Comparison of ENCODE assay signal across 25 cellular contexts in genomic region chr9:38119570-38119969, GRCh38. TPM values are rescaled to one million over a fixed set of nuclear protein-coding genes. Genes with fewer than 3 reads are reported as not detected.
DNase-seq lines count a peak whose midpoint lies in the region; ATAC-seq, FAIRE-seq and TF ChIP-seq lines count a peak whose summit lies in the region.
"Had no signal": no experiment of that assay in that cellular context is flagged by ENCODE, and none has a peak within 500 bp of the region (broad histone marks: within the 10 kb centered on the region; RNA-seq: fewer than 3 reads in every experiment).

No MANE protein-coding gene starts in this region.

- no peak overlapping the region for H2BK5ac ChIP-seq in mesendoderm (ENCODE audit: low read length)

- H3K36me3 Mint-ChIP-seq in activated CD4-positive, alpha-beta memory T cell treated with anti-CD3 and anti-CD28 coated beads, Interleukin-2, amount 10 ng/mL, durations not matched to agents 7 days and 5 days (ENCODE audit: low read depth): no peaks in the 10 kb centered on the region
- H3K36me3 Mint-ChIP-seq: activated naive CD8-positive, alpha-beta T cell had no signal

- H3K4me3 Mint-ChIP-seq in activated CD4-positive, alpha-beta memory T cell treated with anti-CD3 and anti-CD28 coated beads, Interleukin-2, amount 10 ng/mL, durations not matched to agents 7 days and 5 days: no peak overlapping the region
- H3K4me3 Mint-ChIP-seq: activated CD4-positive, alpha-beta T cell treated with anti-CD3 and anti-CD28 coated beads, Interleukin-2, amount 10 ng/mL, durations not matched to agents 7 days and 5 days; activated naive CD8-positive, alpha-beta T cell; dendritic cell treated with granulocyte-macrophage colony-stimulating factor and Interleukin-4, amounts not matched to agents 40 ng/mL and 50 ng/mL, for 4 days had no signal

- TF ChIP-seq CTCF in A549 (IDR thresholded peaks at IDR 0.05) (no peak), bronchial epithelial cell (IDR thresholded peaks at IDR 0.05; ENCODE audit: insufficient read depth, low read length, severe bottlenecking) (no peak)

- H3K4me2 ChIP-seq in A549: peak overlapping the region; percentile 29; the same call in 1 of the 3 replicates
- H3K4me2 ChIP-seq in mesendoderm (ENCODE audit: low read length): no peak overlapping the region

- no peak overlapping the region for H2BK120ac ChIP-seq in mesendoderm (ENCODE audit: low read depth, low read length)

- DNase-seq in A549 (ENCODE audit: low read depth in 1 of 2, low spot score in 1 of 2) (peak; percentile 16 to 31), Daoy (ENCODE audit: low read depth) (peak; percentile 42), NCI-H69 (lab: John Stamatoyannopoulos, UW) (peak; percentile 77), bronchial epithelial cell (ENCODE audit: low read depth) (peak; percentile 79), DMS114 treated with DMSO at 0.1 percent for 48 hours (lab: John Stamatoyannopoulos, UW; ENCODE audit: unreplicated experiment) (no peak), mesendoderm (no peak)
- no peak for DNase-seq in activated CD4-positive, alpha-beta memory T cell treated with anti-CD3 and anti-CD28 coated beads, Interleukin-2, amount 10 ng/mL, durations not matched to agents 7 days and 5 days
- DNase-seq: activated CD4-positive, alpha-beta T cell treated with anti-CD3 and anti-CD28 coated beads, Interleukin-2, amount 10 ng/mL, durations not matched to agents 7 days and 5 days; caudate nucleus; mesenchymal stem cell; MM.1S; NCI-H1436 treated with DMSO at 0.1 percent for 48 hours; NCI-H446; sigmoid colon; stimulated activated naive CD4-positive, alpha-beta T cell treated with Interleukin-2 at 50 U/mL for 16 hours; T-helper 9 cell; testis; uterus had no signal

- no peaks in the 10 kb centered on the region for H3K36me3 ChIP-seq in bronchial epithelial cell (ENCODE audit: control insufficient read depth, insufficient read depth, low read length)
- H3K36me3 ChIP-seq in mesendoderm (ENCODE audit: control insufficient read depth, insufficient read depth, low read length): no peaks in the 10 kb centered on the region
- H3K36me3 ChIP-seq: ascending aorta, prostate gland, sigmoid colon, uterus had no signal

- H3K9me3 ChIP-seq in A549: no peaks in the 10 kb centered on the region
- H3K9me3 ChIP-seq: ascending aorta, prostate gland, sigmoid colon, testis, uterus had no signal

- TF ChIP-seq POLR2A in A549 (IDR thresholded peaks at IDR 0.05; ENCODE audit: low read length): no peak

- no peak for TF ChIP-seq RAD21 in A549 (conservative IDR thresholded peaks at IDR 0.05 in 1 of 2, IDR thresholded peaks at IDR 0.05 in 1 of 2)

- no peak overlapping the region for H3K9ac ChIP-seq in mesendoderm (ENCODE audit: low read length)

- no peaks in the 10 kb centered on the region for H3K79me2 ChIP-seq in mesendoderm (ENCODE audit: control insufficient read depth, insufficient read depth, low read length)

- no peak overlapping the region for H3K27ac ChIP-seq in A549
- no peak overlapping the region for H3K27ac ChIP-seq in mesendoderm (ENCODE audit: low read depth, low read length)
- H3K27ac ChIP-seq: ascending aorta, C4-2B, prostate gland, sigmoid colon, testis, uterus had no signal

- FAIRE-seq in A549 (lab: Jason Lieb, UNC) (no peak), bronchial epithelial cell (lab: Jason Lieb, UNC) (no peak)
- FAIRE-seq: endometrium had no signal

- TF ChIP-seq EP300 in A549 (IDR thresholded peaks at IDR 0.05): no peak

- no peaks in the 10 kb centered on the region for H3K4me1 Mint-ChIP-seq in activated CD4-positive, alpha-beta memory T cell treated with anti-CD3 and anti-CD28 coated beads, Interleukin-2, amount 10 ng/mL, durations not matched to agents 7 days and 5 days
- H3K4me1 Mint-ChIP-seq: activated CD4-positive, alpha-beta T cell treated with anti-CD3 and anti-CD28 coated beads, Interleukin-2, amount 10 ng/mL, durations not matched to agents 7 days and 5 days had no signal

- H3K56ac ChIP-seq in mesendoderm (ENCODE audit: low read length): no peak overlapping the region

- peak in 1 of 2 experiments; percentile 50; a peak in 2 of 6 replicates for ATAC-seq in A549
- ATAC-seq in GM21723 (IDR thresholded peaks at IDR 0.05; ENCODE audit: unreplicated experiment): no peak

- H3K23ac ChIP-seq in mesendoderm (ENCODE audit: low read length): no peak overlapping the region

- WGBS in A549 (ENCODE audit: missing lambda C conversion rate): 1% methylated on average over 3 of the region's 3 CpGs
- WGBS in mesendoderm (ENCODE audit: extremely low coverage, insufficient coverage, low lambda C conversion rate): no CpG with 5 or more reads among the region's 3 CpGs

- POLR2A ChIA-PET in A549 (lab: Yijun Ruan, JAX): no interaction called here
- POLR2A ChIA-PET in activated CD4-positive, alpha-beta memory T cell treated with anti-CD3 and anti-CD28 coated beads, Interleukin-2, amount 10 ng/mL, durations not matched to agents 7 days and 5 days (lab: Charles Lee): no interaction called here

- H2BK15ac ChIP-seq in mesendoderm (replicated peaks; ENCODE audit: low read depth): no peak overlapping the region

- H3K4me1 ChIP-seq in A549 (peaks cover 9% of the 10 kb centered on the region; the same call in 2 of the 3 replicates), mesendoderm (ENCODE audit: control insufficient read depth, low read depth, low read length) (no peaks in the 10 kb centered on the region)
- H3K4me1 ChIP-seq: ascending aorta, prostate gland, sigmoid colon, testis, uterus had no signal

- H3K27ac Mint-ChIP-seq in activated CD4-positive, alpha-beta memory T cell treated with anti-CD3 and anti-CD28 coated beads, Interleukin-2, amount 10 ng/mL, durations not matched to agents 7 days and 5 days: no peak overlapping the region
- H3K27ac Mint-ChIP-seq: activated CD4-positive, alpha-beta T cell treated with anti-CD3 and anti-CD28 coated beads, Interleukin-2, amount 10 ng/mL, durations not matched to agents 7 days and 5 days; activated naive CD8-positive, alpha-beta T cell; dendritic cell treated with granulocyte-macrophage colony-stimulating factor and Interleukin-4, amounts not matched to agents 40 ng/mL and 50 ng/mL, for 4 days had no signal

- no peak overlapping the region for H3K4ac ChIP-seq in mesendoderm (ENCODE audit: low read depth, low read length)

- H3K27me3 ChIP-seq in bronchial epithelial cell (ENCODE audit: control insufficient read depth, insufficient read depth, low read length): peaks cover 6% of the 10 kb centered on the region
- no peaks in the 10 kb centered on the region for H3K27me3 ChIP-seq in mesendoderm (ENCODE audit: insufficient read depth, low read length, poor library complexity)
- H3K27me3 ChIP-seq: ascending aorta, sigmoid colon, testis, uterus had no signal

- H4K8ac ChIP-seq in mesendoderm (ENCODE audit: low read depth, low read length): no peak overlapping the region

- no peaks in the 10 kb centered on the region for H3K9me3 Mint-ChIP-seq in activated CD4-positive, alpha-beta memory T cell treated with anti-CD3 and anti-CD28 coated beads, Interleukin-2, amount 10 ng/mL, durations not matched to agents 7 days and 5 days
- H3K9me3 Mint-ChIP-seq: activated CD4-positive, alpha-beta T cell treated with anti-CD3 and anti-CD28 coated beads, Interleukin-2, amount 10 ng/mL, durations not matched to agents 7 days and 5 days; dendritic cell treated with granulocyte-macrophage colony-stimulating factor and Interleukin-4, amounts not matched to agents 40 ng/mL and 50 ng/mL, for 4 days had no signal

- CTCF ChIA-PET in A549 (lab: Yijun Ruan, JAX): interaction anchor here (1.2 to 1.3 kb wide), 3 partner anchors 18 to 206 kb away, joined by 3 to 7 read pairs (median 5); no protein-coding TSS in a partner anchor
- CTCF ChIA-PET in activated CD4-positive, alpha-beta memory T cell treated with anti-CD3 and anti-CD28 coated beads, Interleukin-2, amount 10 ng/mL, durations not matched to agents 7 days and 5 days (lab: Charles Lee): no interaction called here

- H4K5ac ChIP-seq in mesendoderm (ENCODE audit: low read length): no peak overlapping the region

- H3K79me1 ChIP-seq in mesendoderm (ENCODE audit: low read length): no peaks in the 10 kb centered on the region

- H3K4me3 ChIP-seq in A549: no peak overlapping the region
- H3K4me3 ChIP-seq in bronchial epithelial cell (ENCODE audit: low read depth, low read length): no peak overlapping the region
- H3K4me3 ChIP-seq in mesendoderm (ENCODE audit: low read length): no peak overlapping the region
- H3K4me3 ChIP-seq: ascending aorta, prostate gland, sigmoid colon, testis, uterus had no signal

- peaks cover 13% of the 10 kb centered on the region for H3K27me3 Mint-ChIP-seq in activated CD4-positive, alpha-beta memory T cell treated with anti-CD3 and anti-CD28 coated beads, Interleukin-2, amount 10 ng/mL, durations not matched to agents 7 days and 5 days

- H3K18ac ChIP-seq in mesendoderm (ENCODE audit: low read length): no peak overlapping the region

- H2AK5ac ChIP-seq in mesendoderm (ENCODE audit: low read length): no peak overlapping the region

TF ChIP-seq in A549, 52 proteins besides CTCF, POLR2A, EP300 and RAD21 (continues in another document):
- TF ChIP-seq BHLHE40 (IDR thresholded peaks at IDR 0.05; ENCODE audit: low read depth, low read length) (no peak), FOSL2 (IDR thresholded peaks at IDR 0.05) (no peak), FOSL2 (CRISPR knock-in tag; IDR thresholded peaks at IDR 0.05) (peak; percentile 47; the same call in 1 of the 2 replicates), GATA3 (IDR thresholded peaks at IDR 0.05; ENCODE audit: borderline replicate concordance) (0 out of 2 replicates have a peak, but pooled peaks have one; percentile 24), MAFK (IDR thresholded peaks at IDR 0.05; ENCODE audit: partially characterized antibody) (no peak)

RNA-seq across cellular contexts. Expression of gene SHB, which starts 50.5 kb away (rescaled TPM):
- polyA plus RNA-seq in A549 (2011; rRNA removed) (15.4 and 16.4 TPM in 2 replicates), A549 (2017; fragmentation: RNase III; extraction: RNeasy Plus Mini Kit Qiagen cat#74134 plus additional on column Dnase treatment) (21.6 to 22.4 TPM (median 22.0 TPM) in 3 replicates)
- 20.9 and 25.8 TPM in 2 replicates for polyA plus RNA-seq in A549 (2012; cell fraction: cytosol; rRNA removed)
- polyA plus RNA-seq in A549 (2012; cell fraction: nucleus; rRNA removed): 18.9 and 20.7 TPM in 2 replicates
- 23.8 and 23.9 TPM in 2 replicates for polyA minus RNA-seq in A549 (2011; rRNA and poly(A)+ RNA removed)
- total RNA-seq in Daoy (2014; rRNA removed; shearing (Covaris generic)): 27.0 and 27.4 TPM in 2 replicates
- total RNA-seq in bronchial epithelial cell: 14.5 and 16.6 TPM in 2 replicates
- polyA plus RNA-seq in mesendoderm (2013, experiment 1 of 2): 13.4 TPM
- 13.5 TPM for polyA plus RNA-seq in mesendoderm (2013, experiment 2 of 2)
- total RNA-seq in activated CD4-positive, alpha-beta memory T cell treated with anti-CD3 and anti-CD28 coated beads, Interleukin-2, amount 10 ng/mL, durations not matched to agents 7 days and 5 days: 1 to 10 TPM in 1 of 2 experiments, under 1 TPM in 1; 0.93 to 1.0 TPM
- total RNA-seq: activated CD4-positive, alpha-beta T cell treated with anti-CD3 and anti-CD28 coated beads, Interleukin-2, amount 10 ng/mL, durations not matched to agents 7 days and 5 days had no signal

Comparison
In these comparisons a context has a peak if more than half of its experiments do, and no peak if none do; other contexts are left out.
1. DNase-seq: peak in A549 (2 of 2), Daoy (single experiment), NCI-H69 (single experiment) and bronchial epithelial cell (single experiment); none in DMS114 treated with DMSO at 0.1 percent for 48 hours (single experiment), mesendoderm (single experiment) and activated CD4-positive, alpha-beta memory T cell treated with anti-CD3 and anti-CD28 coated beads, Interleukin-2, amount 10 ng/mL, durations not matched to agents 7 days and 5 days (single experiment).